In the genomic region with DNA sequence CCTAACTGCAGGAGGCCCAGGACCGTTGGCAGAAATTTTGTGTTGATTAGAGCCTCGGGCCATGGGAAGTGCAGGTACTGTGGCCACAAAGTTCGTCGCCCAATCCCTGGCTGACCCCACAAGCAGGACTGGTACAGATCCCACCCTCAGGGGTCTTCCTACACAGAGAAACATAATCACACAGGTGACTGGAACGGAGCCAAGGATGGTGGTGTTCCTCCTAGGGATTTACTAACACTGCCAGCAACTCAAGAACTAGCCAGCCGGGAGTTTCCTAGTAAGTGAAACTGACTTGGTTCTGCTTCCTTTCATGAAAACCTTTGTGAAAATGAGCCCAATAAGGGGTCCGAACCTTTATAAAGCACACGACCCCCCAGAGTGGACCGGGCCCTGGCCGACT, we compare ENCODE assay signal across 15 cellular contexts. TPM values are rescaled to one million over a fixed set of nuclear protein-coding genes. Genes with fewer than 3 reads are reported as not detected.
DNase-seq lines count a peak whose midpoint lies in the region; ATAC-seq and TF ChIP-seq lines count a peak whose summit lies in the region.
"Had no signal": no experiment of that assay in that cellular context is flagged by ENCODE, and none has a peak within 500 bp of the region (broad histone marks: within the 10 kb centered on the region; RNA-seq: fewer than 3 reads in every experiment).

No MANE protein-coding gene starts in this region.

- no peak overlapping the region for H3K4ac ChIP-seq in neuronal stem cell (ENCODE audit: low read length)

- peak overlapping the region; percentile 25 for H3K4me3 Mint-ChIP-seq in MCF 10A (ENCODE audit: unreplicated experiment)
- no peak overlapping the region for H3K4me3 Mint-ChIP-seq in effector memory CD8-positive, alpha-beta T cell

- no peak overlapping the region for H3K9ac ChIP-seq in mammary epithelial cell (ENCODE audit: insufficient read depth, low read length)
- H3K9ac ChIP-seq in neuronal stem cell (ENCODE audit: low read depth, low read length, poor library complexity) = no peak overlapping the region
- H3K9ac ChIP-seq: SK-N-SH had no signal

- peaks cover 81% of the 10 kb centered on the region for H3K79me2 ChIP-seq in mammary epithelial cell (ENCODE audit: insufficient read depth, low read length)

- no peaks in the 10 kb centered on the region for H3K27me3 ChIP-seq in mammary epithelial cell (ENCODE audit: insufficient read depth, low read length)
- H3K27me3 ChIP-seq in neuronal stem cell (ENCODE audit: control insufficient read depth in 3 of 3, insufficient read depth in 3 of 3, low read depth in 1 of 3, low read length in 3 of 3) = no peaks in the 10 kb centered on the region
- no peaks in the 10 kb centered on the region for H3K27me3 ChIP-seq in uterus
- H3K27me3 ChIP-seq: testis had no signal

- peak overlapping the region; percentile 15 for H3K18ac ChIP-seq in neuronal stem cell (ENCODE audit: low read length)

- H3K4me1 Mint-ChIP-seq in MCF 10A (ENCODE audit: insufficient read depth, unreplicated experiment) = peaks cover 24% of the 10 kb centered on the region
- H3K4me1 Mint-ChIP-seq in effector memory CD8-positive, alpha-beta T cell (ENCODE audit: low read depth in 2 of 2) = peaks cover 12 to 41% of the 10 kb centered on the region in 2 donors

- no peak overlapping the region for H2AFZ ChIP-seq in mammary epithelial cell (ENCODE audit: low read depth, low read length)
- H2AFZ ChIP-seq in neuronal stem cell (ENCODE audit: low read length) = no peak overlapping the region

- H3K36me3 Mint-ChIP-seq in MCF 10A (ENCODE audit: insufficient read depth, unreplicated experiment) = peaks cover 3% of the 10 kb centered on the region
- peaks cover 6% of the 10 kb centered on the region for H3K36me3 Mint-ChIP-seq in effector memory CD8-positive, alpha-beta T cell (ENCODE audit: insufficient read depth)

- no peak for TF ChIP-seq POLR2A in uterus (IDR thresholded peaks at IDR 0.05)

- H2BK15ac ChIP-seq in neuronal stem cell (ENCODE audit: low read length) = no peak overlapping the region

- dilution Hi-C loops in mammary epithelial cell (cut with HindIII; ENCODE audit: low sequenced_read_pairs) = loop anchor here (5.0 kb wide), 2 partner anchors 74 to 96 kb away; no protein-coding TSS in a partner anchor

- in situ Hi-C loops in mammary epithelial cell (cut with MboI; ENCODE audit: low sequenced_read_pairs in 2 of 2) = loop anchor here in 1 of 2 donors (25.0 kb wide), 1 partner anchor 211 kb away; no protein-coding TSS in a partner anchor

- H3K27ac ChIP-seq in mammary epithelial cell (ENCODE audit: insufficient read depth, low read depth, low read length) = no peak overlapping the region
- H3K27ac ChIP-seq in neuronal stem cell (replicated peaks; ENCODE audit: low read length) = no peak overlapping the region
- peak overlapping the region; percentile 69 for H3K27ac ChIP-seq in uterus
- H3K27ac ChIP-seq: coronary artery, testis had no signal

- H3K9me3 Mint-ChIP-seq in MCF 10A (ENCODE audit: unreplicated experiment) = no peaks in the 10 kb centered on the region
- H3K9me3 Mint-ChIP-seq in effector memory CD8-positive, alpha-beta T cell = no peaks in the 10 kb centered on the region

- TF ChIP-seq CTCF in MCF 10A (IDR thresholded peaks at IDR 0.05; ENCODE audit: unreplicated experiment) = no peak
- no peak for TF ChIP-seq CTCF in mammary epithelial cell (conservative IDR thresholded peaks at IDR 0.05 in 1 of 2, IDR thresholded peaks at IDR 0.05 in 1 of 2; ENCODE audit: extremely low read depth in 1 of 2, insufficient read depth in 1 of 2, low read depth in 1 of 2, low read length in 2 of 2)
- no peak for TF ChIP-seq CTCF in epithelial cell of proximal tubule (conservative IDR thresholded peaks at IDR 0.05; ENCODE audit: low read depth, low read length)
- no peak for TF ChIP-seq CTCF in uterus (IDR thresholded peaks at IDR 0.05)

- H3K4me2 ChIP-seq in mammary epithelial cell (ENCODE audit: insufficient read depth, low read depth, low read length) (no peak overlapping the region), neuronal stem cell (ENCODE audit: insufficient read depth, low read length, poor library complexity, severe bottlenecking) (no peak overlapping the region)
- H3K4me2 ChIP-seq: SK-N-SH had no signal

- H3K4me1 ChIP-seq in mammary epithelial cell (ENCODE audit: insufficient read depth, low read length) = no peaks in the 10 kb centered on the region
- H3K4me1 ChIP-seq in neuronal stem cell (ENCODE audit: control insufficient read depth in 2 of 2, insufficient read depth in 1 of 2, low read depth in 1 of 2, low read length in 2 of 2) = peaks cover 15 to 17% of the 10 kb centered on the region in 2 donors
- H3K4me1 ChIP-seq in uterus = no peaks in the 10 kb centered on the region
- H3K4me1 ChIP-seq: testis had no signal

- DNase-seq in MCF 10A (ENCODE audit: unreplicated experiment) (peak; percentile 60), mammary epithelial cell (no peak), epithelial cell of proximal tubule (ENCODE audit: low read depth) (no peak), neuronal stem cell (ENCODE audit: low spot score) (no peak), uterus (peak in 1 of 2 donors; percentile 46), HEK293T (ENCODE audit: extremely low spot score) (no peak)
- no peak for DNase-seq in effector memory CD8-positive, alpha-beta T cell
- DNase-seq in activated CD4-positive, alpha-beta T cell treated with anti-CD3 and anti-CD28 coated beads, Interleukin-2, amount 50 U/mL, for 1 hour = no peak
- DNase-seq: ACHN, activated T-cell treated with anti-CD3 and anti-CD28 coated beads for 4 hours, NCI-H187 treated with DMSO at 0.1 percent for 48 hours, SK-N-SH, testis had no signal

- no peak overlapping the region for H2BK5ac ChIP-seq in neuronal stem cell (ENCODE audit: low read length)

- no peak overlapping the region for H3K4me3 ChIP-seq in mammary epithelial cell (replicated peaks in 1 of 3; ENCODE audit: insufficient read depth in 1 of 3, low read depth in 2 of 3, low read length in 3 of 3)
- peak overlapping the region; percentile 9 for H3K4me3 ChIP-seq in epithelial cell of proximal tubule (ENCODE audit: low read depth, low read length)
- no peak overlapping the region for H3K4me3 ChIP-seq in neuronal stem cell (ENCODE audit: low read length in 2 of 2)
- H3K4me3 ChIP-seq in uterus = no peak overlapping the region
- H3K4me3 ChIP-seq: coronary artery, skin epidermis, testis had no signal

- no peak overlapping the region for H3K23ac ChIP-seq in neuronal stem cell (ENCODE audit: low read depth, low read length, poor library complexity)

- H3K27ac Mint-ChIP-seq in MCF 10A (ENCODE audit: low read depth, unreplicated experiment) = peak overlapping the region; percentile 63
- H3K27ac Mint-ChIP-seq in effector memory CD8-positive, alpha-beta T cell = no peak overlapping the region

- H2BK12ac ChIP-seq in neuronal stem cell (ENCODE audit: low read length) = no peak overlapping the region

- H3K9me3 ChIP-seq in mammary epithelial cell (replicated peaks; ENCODE audit: insufficient read depth, low read length) (no peaks in the 10 kb centered on the region), neuronal stem cell (replicated peaks in 1 of 2; ENCODE audit: control insufficient read depth in 2 of 2, insufficient read depth in 1 of 2, low read depth in 1 of 2, low read length in 2 of 2) (peaks cover 0 to 5% of the 10 kb centered on the region in 2 donors), uterus (no peaks in the 10 kb centered on the region)
- H3K9me3 ChIP-seq: SK-N-SH, testis had no signal

- H3K79me1 ChIP-seq in neuronal stem cell (ENCODE audit: low read depth, low read length) = peaks cover 9% of the 10 kb centered on the region

- CTCF ChIA-PET in MCF 10A (lab: Yijun Ruan, JAX) (interaction anchor here (0.6 to 1.4 kb wide), 3 partner anchors 9 to 50 kb away, joined by 3 to 4 read pairs (median 4); no protein-coding TSS in a partner anchor), mammary epithelial cell (lab: Charles Lee; ENCODE audit: low non-redundant PET) (no interaction called here), HEK293T (lab: Yijun Ruan, JAX) (interaction anchor here (0.9 kb wide), 1 partner anchor 79 kb away, joined by 4 read pairs; no protein-coding TSS in a partner anchor)

- ATAC-seq in effector memory CD8-positive, alpha-beta T cell (replicated peaks) = no peak

- H2BK120ac ChIP-seq in neuronal stem cell (ENCODE audit: low read depth, low read length) = no peak overlapping the region

- H3K36me3 ChIP-seq in mammary epithelial cell (ENCODE audit: insufficient read depth, low read length) (no peaks in the 10 kb centered on the region), neuronal stem cell (replicated peaks in 1 of 2; ENCODE audit: control insufficient read depth in 2 of 2, insufficient read depth in 2 of 2, low read length in 2 of 2) (peaks cover 2 to 29% of the 10 kb centered on the region in 2 donors), uterus (no peaks in the 10 kb centered on the region)

- intact Hi-C loops in MCF 10A (cut with micrococcal nuclease) (no loop called here), mammary epithelial cell (cut with micrococcal nuclease) (no loop called here), uterus (cut with DNase I; ENCODE audit: low total_unique reads) (no loop called here)

- H4K91ac ChIP-seq in neuronal stem cell (ENCODE audit: low read depth, low read length, poor library complexity) = no peak overlapping the region

- H3K14ac ChIP-seq in neuronal stem cell (ENCODE audit: low read length) = no peak overlapping the region

- H2AK5ac ChIP-seq in neuronal stem cell (ENCODE audit: low read depth, low read length) = no peak overlapping the region

- POLR2A ChIA-PET in MCF 10A (lab: Yijun Ruan, JAX) = interaction anchor here (0.8 to 1.8 kb wide), 6 partner anchors 9 to 330 kb away, joined by 3 to 8 read pairs (median 4); no protein-coding TSS in a partner anchor
- POLR2A ChIA-PET in HEK293T (lab: Yijun Ruan, JAX) = no interaction called here

- no peaks in the 10 kb centered on the region for H3K27me3 Mint-ChIP-seq in MCF 10A (ENCODE audit: insufficient read depth, unreplicated experiment)
- H3K27me3 Mint-ChIP-seq in effector memory CD8-positive, alpha-beta T cell = no peaks in the 10 kb centered on the region

- H4K20me1 ChIP-seq in mammary epithelial cell (ENCODE audit: insufficient read depth, low read length) = no peaks in the 10 kb centered on the region

- BruUV-seq in MCF 10A (replicated peaks; lab: Mats Ljungman, UMichigan) (no TSS peak), mammary epithelial cell (replicated peaks; lab: Mats Ljungman, UMichigan) (no TSS peak)

- WGBS in mammary epithelial cell (ENCODE audit: low coverage, missing lambda C conversion rate) = 82% methylated on average over 10 of the region's 10 CpGs
- no CpG with 5 or more reads among the region's 10 CpGs for WGBS in neuronal stem cell (ENCODE audit: extremely low coverage in 2 of 2, insufficient read length in 2 of 2, insufficient replicate concordance in 1 of 2), 2 donors

- no peak overlapping the region for H4K8ac ChIP-seq in neuronal stem cell (ENCODE audit: low read depth, low read length)

TF ChIP-seq in HEK293T, 16 proteins besides CTCF, POLR2A, EP300 and RAD21 (continues in another document):
- no peak for TF ChIP-seq ZNF384 (IDR thresholded peaks at IDR 0.05)

RNA-seq across cellular contexts. Expression of gene CUX1, which starts 5.7 kb away (rescaled TPM):
- total RNA-seq in MCF 10A (2022) (47.6 and 63.7 TPM in 2 replicates), mammary epithelial cell (10 to 100 TPM; 23.0 to 45.6 TPM), epithelial cell of proximal tubule (24.6 and 37.3 TPM in 2 replicates), uterus (100 to 1,000 TPM in 1 of 4 donors, 10 to 100 TPM in 3; 58.2 to 295 (median 76.9) TPM)
- 13.5 TPM for polyA plus RNA-seq in mammary epithelial cell
- 14.4 TPM for polyA minus RNA-seq in mammary epithelial cell
- polyA plus RNA-seq in neuronal stem cell (2013, experiment 1 of 2) = 47.3 TPM
- polyA plus RNA-seq in neuronal stem cell (2013, experiment 2 of 2) = 46.1 TPM

Comparison
In these comparisons a context has a peak if more than half of its experiments do, and no peak if none do; other contexts are left out.
1. H3K27ac ChIP-seq: peak in uterus (2 of 2); none in mammary epithelial cell (single experiment) and neuronal stem cell (single experiment).